ENCODE assay signal across 23 cellular contexts in the genomic region with DNA sequence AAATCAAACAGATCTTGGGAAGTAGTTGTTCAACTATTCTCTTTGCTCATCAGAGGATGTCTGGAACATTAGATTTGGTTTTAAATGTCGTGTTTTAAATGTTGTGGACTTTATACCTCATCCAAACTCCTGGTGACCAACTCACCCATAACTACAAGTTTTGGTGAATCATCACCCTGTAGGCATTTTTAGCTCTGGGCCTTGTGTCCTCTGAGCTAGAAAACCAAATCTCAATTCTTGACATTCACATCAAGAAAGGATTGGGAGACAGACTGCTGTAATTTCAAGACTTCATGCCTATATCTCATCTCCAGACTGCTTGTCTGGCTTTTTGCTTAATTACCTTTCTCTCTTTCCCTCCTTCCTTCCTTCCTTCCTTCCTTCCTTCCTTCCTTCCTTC.
"Had no signal": no experiment of that assay in that cellular context is flagged by ENCODE, and none has a peak within 500 bp of the region (broad histone marks: within the 10 kb centered on the region; RNA-seq: fewer than 3 reads in every experiment).

No MANE protein-coding gene starts in this region.

- H3K36me3 ChIP-seq: colonic mucosa, esophagus muscularis mucosa, gastroesophageal sphincter, heart left ventricle, lower lobe of right lung had no signal

- H3K4me1 ChIP-seq: colonic mucosa, foreskin keratinocyte, gastroesophageal sphincter, heart left ventricle, lower lobe of right lung had no signal

- DNase-seq: colonic mucosa; cortex of kidney; dermis blood vessel endothelial cell; dorsolateral prefrontal cortex; effector CD4-positive, alpha-beta T cell; effector memory CD4-positive, alpha-beta T cell; foreskin keratinocyte; heart left ventricle; hypothalamus; immature natural killer cell; islet precursor cell; kidney; kidney glomerular epithelial cell; left colon; left ventricle myocardium superior; lower lobe of right lung; mesenchymal stem cell; mucosa of descending colon; naive B cell had no signal

- H3K27ac ChIP-seq: colonic mucosa, dorsolateral prefrontal cortex, esophagus muscularis mucosa, foreskin keratinocyte, gastroesophageal sphincter, heart left ventricle, hepatocyte, lower lobe of right lung had no signal

- ATAC-seq: foreskin keratinocyte, gastroesophageal sphincter, heart left ventricle, left colon, left lobe of liver, left ventricle myocardium superior, lower lobe of right lung, mucosa of descending colon had no signal

- H3K27me3 ChIP-seq: colonic mucosa, dorsolateral prefrontal cortex, esophagus muscularis mucosa, foreskin keratinocyte, gastroesophageal sphincter, heart left ventricle, hepatocyte had no signal

- H3K4me3 ChIP-seq: colonic mucosa, dorsolateral prefrontal cortex, esophagus muscularis mucosa, gastroesophageal sphincter, heart left ventricle, hepatocyte, lower lobe of right lung, mucosa of descending colon had no signal

- H3K9me3 ChIP-seq: colonic mucosa, esophagus muscularis mucosa, gastroesophageal sphincter, lower lobe of right lung, mucosa of descending colon had no signal
